ENCODE assay signal across 17 cellular contexts in the genomic region with DNA sequence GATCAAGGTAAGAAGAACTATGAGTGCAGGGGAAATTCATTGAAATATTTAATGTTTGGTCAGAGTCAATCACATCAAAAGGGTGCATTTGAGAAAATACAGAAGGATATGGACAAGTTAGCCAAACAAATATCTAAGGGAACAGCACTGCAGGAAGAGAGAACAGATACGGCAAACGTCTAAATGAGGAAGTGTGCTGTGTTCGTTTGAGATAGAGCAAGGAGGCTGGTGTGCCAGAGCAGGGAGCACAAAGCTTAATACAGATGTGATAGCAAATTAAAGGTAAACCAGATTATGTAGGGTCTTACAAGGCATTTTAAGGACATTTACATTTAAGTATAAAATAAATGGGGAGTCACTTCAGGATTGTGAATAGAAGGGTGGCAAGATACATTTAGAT.
"Had no signal": no experiment of that assay in that cellular context is flagged by ENCODE, and none has a peak within 500 bp of the region (broad histone marks: within the 10 kb centered on the region; RNA-seq: fewer than 3 reads in every experiment).

No MANE protein-coding gene starts in this region.

- H3K4me3 Mint-ChIP-seq: activated T-helper 17 cell treated with anti-CD3 and anti-CD28 coated beads, Interleukin-2, amount 50 U/mL, for 72 hours; mesothelial cell of epicardium; stimulated activated effector memory CD8-positive, alpha-beta T cell treated with anti-CD3 and anti-CD28 coated beads, Interleukin-12 subunit alpha, Interleukin-12 subunit beta, amount 100 ng/mL, for 72 hours had no signal

- DNase-seq: activated CD4-positive, alpha-beta T cell treated with anti-CD3 and anti-CD28 coated beads for 1 hour; activated CD4-positive, alpha-beta T cell treated with anti-CD3 and anti-CD28 coated beads, Interleukin-2, amount 50 U/mL, for 4 hours; activated naive CD4-positive, alpha-beta T cell treated with Interleukin-2 at 50 U/mL for 16 hours; activated T-cell treated with anti-CD3 and anti-CD28 coated beads for 4 hours; cerebellar nuclear complex; effector memory CD4-positive, alpha-beta T cell; foreskin keratinocyte; glutamatergic neuron; lower lobe of right lung; pancreas; T-helper 2 cell had no signal

- H3K9me3 Mint-ChIP-seq: mesothelial cell of epicardium had no signal

- H3K27ac Mint-ChIP-seq: activated T-helper 17 cell treated with anti-CD3 and anti-CD28 coated beads, Interleukin-2, amount 50 U/mL, for 72 hours; mesothelial cell of epicardium; stimulated activated effector memory CD8-positive, alpha-beta T cell treated with anti-CD3 and anti-CD28 coated beads, Interleukin-12 subunit alpha, Interleukin-12 subunit beta, amount 100 ng/mL, for 72 hours had no signal

- H3K36me3 Mint-ChIP-seq: mesothelial cell of epicardium; stimulated activated effector memory CD8-positive, alpha-beta T cell treated with anti-CD3 and anti-CD28 coated beads, Interleukin-12 subunit alpha, Interleukin-12 subunit beta, amount 100 ng/mL, for 72 hours had no signal

- H3K27me3 Mint-ChIP-seq: activated T-helper 17 cell treated with anti-CD3 and anti-CD28 coated beads, Interleukin-2, amount 50 U/mL, for 72 hours had no signal

- ATAC-seq: activated T-helper 17 cell treated with anti-CD3 and anti-CD28 coated beads, Interleukin-2, amount 50 U/mL, for 72 hours; foreskin keratinocyte; lower lobe of right lung; pancreas; stimulated activated effector memory CD8-positive, alpha-beta T cell treated with anti-CD3 and anti-CD28 coated beads, Interleukin-12 subunit alpha, Interleukin-12 subunit beta, amount 100 ng/mL, for 72 hours had no signal

- H3K27me3 ChIP-seq: ascending aorta, breast epithelium, foreskin keratinocyte, pancreas had no signal

- H3K4me1 Mint-ChIP-seq: activated T-helper 17 cell treated with anti-CD3 and anti-CD28 coated beads, Interleukin-2, amount 50 U/mL, for 72 hours; mesothelial cell of epicardium; stimulated activated effector memory CD8-positive, alpha-beta T cell treated with anti-CD3 and anti-CD28 coated beads, Interleukin-12 subunit alpha, Interleukin-12 subunit beta, amount 100 ng/mL, for 72 hours had no signal

- H3K36me3 ChIP-seq: ascending aorta, breast epithelium, lower lobe of right lung, pancreas, thoracic aorta had no signal

- H3K4me3 ChIP-seq: ascending aorta, breast epithelium, lower lobe of right lung, pancreas, thoracic aorta had no signal
